Comparison of ENCODE assay signal across 8 cellular contexts in the genomic region with DNA sequence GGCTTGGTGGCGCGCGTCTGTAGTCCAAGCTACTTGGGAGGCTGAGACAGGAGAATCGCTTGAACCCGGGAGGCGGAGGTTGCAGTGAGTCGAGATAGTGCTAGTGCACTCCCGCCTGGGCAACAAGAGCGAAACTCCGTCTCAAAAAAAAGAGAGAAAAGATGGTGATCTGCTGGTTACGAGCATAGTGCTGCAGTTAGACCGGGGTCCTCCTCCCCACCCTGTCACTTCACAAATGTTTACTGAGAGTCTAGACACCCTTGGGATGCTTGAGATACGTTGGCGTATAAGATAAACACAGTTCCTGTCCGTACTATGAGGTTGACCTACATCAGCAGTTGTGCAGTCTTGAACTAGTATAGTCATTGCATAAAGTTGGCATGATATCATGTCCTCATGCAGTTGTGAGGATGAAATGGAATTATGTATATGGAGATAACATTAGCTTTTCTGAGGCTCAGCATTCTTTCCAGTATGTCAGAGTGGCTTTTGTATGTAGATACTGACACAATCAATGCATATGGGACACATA. TPM values are rescaled to one million over a fixed set of nuclear protein-coding genes. Genes with fewer than 3 reads are reported as not detected.
DNase-seq lines count a peak whose midpoint lies in the region; ATAC-seq, FAIRE-seq and TF ChIP-seq lines count a peak whose summit lies in the region.

No MANE protein-coding gene starts in this region.

- peaks cover 29% of the 10 kb centered on the region for H3K4me1 ChIP-seq in CD8-positive, alpha-beta memory T cell (ENCODE audit: insufficient read depth, low read length)
- H3K4me1 ChIP-seq in PC-3 (ENCODE audit: insufficient read depth, low read length) (peaks cover 16% of the 10 kb centered on the region), endothelial cell of umbilical vein (ENCODE audit: control insufficient read depth, extremely low read depth, insufficient read depth, low read length) (peaks cover 19% of the 10 kb centered on the region), neuronal stem cell (ENCODE audit: control insufficient read depth in 2 of 2, insufficient read depth in 1 of 2, low read depth in 1 of 2, low read length in 2 of 2) (peaks cover 6 to 7% of the 10 kb centered on the region in 2 donors)

- peak overlapping the region; percentile 84 for H3K27ac ChIP-seq in CD8-positive, alpha-beta memory T cell (ENCODE audit: low read depth, low read length)
- H3K27ac ChIP-seq in PC-3 (ENCODE audit: low read length), result no peak overlapping the region
- H3K27ac ChIP-seq in endothelial cell of umbilical vein (ENCODE audit: insufficient read depth, low read depth, low read length), result no peak overlapping the region
- no peak overlapping the region for H3K27ac ChIP-seq in neuronal stem cell (replicated peaks; ENCODE audit: low read length)

- H3K27me3 Mint-ChIP-seq in CD8-positive, alpha-beta memory T cell, result peaks cover 0 to 4% of the 10 kb centered on the region in 2 donors

- dilution Hi-C loops in endothelial cell of umbilical vein (cut with MboI; ENCODE audit: extremely low pct_ligation_motif_present, low sequenced_read_pairs), result loop anchor here (25.0 kb wide), 1 partner anchor 126 kb away; no protein-coding TSS in a partner anchor

- peaks cover 4 to 36% (median 6%) of the 10 kb centered on the region in 3 donors for H3K36me3 Mint-ChIP-seq in CD8-positive, alpha-beta memory T cell

- peak; percentile 26 for FAIRE-seq in endothelial cell of umbilical vein (lab: Jason Lieb, UNC)
- FAIRE-seq in GM12892 (lab: Jason Lieb, UNC), result no peak

- H3K36me3 ChIP-seq in CD8-positive, alpha-beta memory T cell (ENCODE audit: insufficient read depth, low read length), result peaks cover 4% of the 10 kb centered on the region
- H3K36me3 ChIP-seq in PC-3 (ENCODE audit: low read depth, low read length) (peaks cover 15% of the 10 kb centered on the region), endothelial cell of umbilical vein (ENCODE audit: control insufficient read depth in 2 of 2, extremely low read depth in 1 of 2, insufficient read depth in 2 of 2, low read length in 2 of 2) (peaks cover 3 to 7% of the 10 kb centered on the region in 2 experiments), neuronal stem cell (replicated peaks in 1 of 2; ENCODE audit: control insufficient read depth in 2 of 2, insufficient read depth in 2 of 2, low read length in 2 of 2) (peaks cover 9 to 26% of the 10 kb centered on the region in 2 donors)

- H3K79me1 ChIP-seq in neuronal stem cell (ENCODE audit: low read depth, low read length), result peaks cover 10% of the 10 kb centered on the region

- no peak overlapping the region for H2BK12ac ChIP-seq in neuronal stem cell (ENCODE audit: low read length)

- ATAC-seq in PC-3 (no peak), HG03108 (IDR thresholded peaks at IDR 0.05; ENCODE audit: unreplicated experiment) (no peak)

- peak overlapping the region; percentile 84 for H2AFZ ChIP-seq in PC-3 (ENCODE audit: low read length)
- H2AFZ ChIP-seq in endothelial cell of umbilical vein (ENCODE audit: low read depth, low read length), result no peak overlapping the region
- no peak overlapping the region for H2AFZ ChIP-seq in neuronal stem cell (ENCODE audit: low read length)

- intact Hi-C loops in PC-3 (cut with micrococcal nuclease), result loop anchor here (1.0 kb wide), 1 partner anchor 127 kb away; no protein-coding TSS in a partner anchor
- intact Hi-C loops in endothelial cell of umbilical vein (cut with micrococcal nuclease), result loop anchor here (1.0 to 5.0 kb wide), 5 partner anchors 55 to 326 kb away; partner anchors contain the start of genes ERP29 and TMEM116

- H3K4me2 ChIP-seq in PC-3 (ENCODE audit: low read length), result peak overlapping the region; percentile 90
- peak overlapping the region; percentile 71 for H3K4me2 ChIP-seq in endothelial cell of umbilical vein (ENCODE audit: insufficient read depth, low read length)
- H3K4me2 ChIP-seq in neuronal stem cell (ENCODE audit: insufficient read depth, low read length, poor library complexity, severe bottlenecking), result peak overlapping the region; percentile 83

- peak overlapping the region; percentile 90 to 100 (median 96) for H3K4me3 Mint-ChIP-seq in CD8-positive, alpha-beta memory T cell

- no peak overlapping the region for H3K4ac ChIP-seq in neuronal stem cell (ENCODE audit: low read length)

- TF ChIP-seq POLR2A in endothelial cell of umbilical vein (IDR thresholded peaks at IDR 0.05; ENCODE audit: low read depth, low read length) (no peak), GM12892 (IDR thresholded peaks at IDR 0.05; ENCODE audit: low read depth, low read length) (no peak)

- BruUV-seq in PC-3 (replicated peaks; lab: Mats Ljungman, UMichigan) (no TSS peak), endothelial cell of umbilical vein (replicated peaks; lab: Mats Ljungman, UMichigan) (no TSS peak)

- WGBS in neuronal stem cell (ENCODE audit: extremely low coverage in 2 of 2, insufficient read length in 2 of 2, insufficient replicate concordance in 1 of 2), 2 donors, result no CpG with 5 or more reads among the region's 15 CpGs

- peak overlapping the region; percentile 29 for H2AK5ac ChIP-seq in neuronal stem cell (ENCODE audit: low read depth, low read length)

- H3K23ac ChIP-seq in neuronal stem cell (ENCODE audit: low read depth, low read length, poor library complexity), result no peak overlapping the region

- H3K4me1 Mint-ChIP-seq in CD8-positive, alpha-beta memory T cell, result peaks cover 38 to 51% (median 50%) of the 10 kb centered on the region in 3 donors

- H3K18ac ChIP-seq in neuronal stem cell (ENCODE audit: low read length), result no peak overlapping the region

- no peaks in the 10 kb centered on the region for H3K9me1 ChIP-seq in endothelial cell of umbilical vein (replicated peaks; ENCODE audit: control insufficient read depth, extremely low read depth, insufficient read depth, low read length)

- H3K27ac Mint-ChIP-seq in CD8-positive, alpha-beta memory T cell, result peak overlapping the region; percentile 93 to 99 (median 96)

- no peaks in the 10 kb centered on the region for H3K27me3 ChIP-seq in CD8-positive, alpha-beta memory T cell (ENCODE audit: insufficient read depth, low read length, poor library complexity, severe bottlenecking)
- H3K27me3 ChIP-seq in PC-3 (ENCODE audit: low read length) (no peaks in the 10 kb centered on the region), endothelial cell of umbilical vein (ENCODE audit: control insufficient read depth in 2 of 2, insufficient read depth in 2 of 2, low read length in 2 of 2) (no peaks in the 10 kb centered on the region), neuronal stem cell (ENCODE audit: control insufficient read depth in 3 of 3, insufficient read depth in 3 of 3, low read depth in 1 of 3, low read length in 3 of 3) (no peaks in the 10 kb centered on the region)

- TF ChIP-seq CTCF in PC-3 (conservative IDR thresholded peaks at IDR 0.05; ENCODE audit: low read depth, low read length), result no peak
- no peak for TF ChIP-seq CTCF in endothelial cell of umbilical vein (IDR thresholded peaks at IDR 0.05; ENCODE audit: extremely low read depth in 1 of 2, insufficient read depth in 1 of 2, low read depth in 1 of 2, low read length in 2 of 2)

- H3F3A ChIP-seq in PC-3 (ENCODE audit: low read length, unreplicated experiment), result no peaks in the 10 kb centered on the region

- DNase-seq in CD8-positive, alpha-beta memory T cell, result peak in 2 of 5 donors; percentile 4
- no peak for DNase-seq in PC-3
- peak; percentile 14 for DNase-seq in endothelial cell of umbilical vein (ENCODE audit: low read depth, low spot score)
- no peak for DNase-seq in neuronal stem cell (ENCODE audit: low spot score)
- DNase-seq in GM12892 (ENCODE audit: insufficient read length), result no peak
- no peak for DNase-seq in stimulated activated naive CD4-positive, alpha-beta T cell (lab: John Stamatoyannopoulos, UW)
- no peak for DNase-seq in GM19240 (ENCODE audit: insufficient read length, low spot score)

- no peaks in the 10 kb centered on the region for H3K9me3 Mint-ChIP-seq in CD8-positive, alpha-beta memory T cell

- CTCF ChIA-PET in CD8-positive, alpha-beta memory T cell (lab: Charles Lee), result interaction anchor here (2.4 kb wide), 1 partner anchor 126 kb away, joined by 11 read pairs; no protein-coding TSS in a partner anchor
- CTCF ChIA-PET in PC-3 (lab: Charles Lee), result interaction anchor here (1.4 kb wide), 1 partner anchor 235 kb away, joined by 3 read pairs; no protein-coding TSS in a partner anchor
- CTCF ChIA-PET in endothelial cell of umbilical vein (lab: Charles Lee), result interaction anchor here (0.9 to 2.6 kb wide), 2 partner anchors 9 to 126 kb away, joined by 3 to 28 read pairs; no protein-coding TSS in a partner anchor

- no peaks in the 10 kb centered on the region for H3K9me2 ChIP-seq in PC-3 (replicated peaks; ENCODE audit: low read length)

- no peak overlapping the region for H4K91ac ChIP-seq in neuronal stem cell (ENCODE audit: low read depth, low read length, poor library complexity)

- H4K20me1 ChIP-seq in PC-3 (ENCODE audit: low read length), result no peaks in the 10 kb centered on the region
- no peaks in the 10 kb centered on the region for H4K20me1 ChIP-seq in endothelial cell of umbilical vein (replicated peaks; ENCODE audit: control insufficient read depth, extremely low read depth, insufficient read depth, low read length)

- H3K4me3 ChIP-seq in CD8-positive, alpha-beta memory T cell (ENCODE audit: low read length), result peak overlapping the region; percentile 94
- H3K4me3 ChIP-seq in PC-3 (ENCODE audit: low read length) (peak overlapping the region; percentile 86), endothelial cell of umbilical vein (replicated peaks in 1 of 3; ENCODE audit: insufficient read depth in 1 of 3, low read depth in 1 of 3, low read length in 3 of 3) (peak overlapping the region; percentile 27 to 85 (median 74)), neuronal stem cell (ENCODE audit: low read length in 2 of 2) (peak overlapping the region; percentile 74 to 92)

- H3K9me3 ChIP-seq in CD8-positive, alpha-beta memory T cell (ENCODE audit: low read length), result no peaks in the 10 kb centered on the region
- H3K9me3 ChIP-seq in PC-3 (ENCODE audit: low read length), result no peaks in the 10 kb centered on the region
- no peaks in the 10 kb centered on the region for H3K9me3 ChIP-seq in endothelial cell of umbilical vein (replicated peaks; ENCODE audit: control insufficient read depth, insufficient read depth, low read length)
- H3K9me3 ChIP-seq in neuronal stem cell (replicated peaks in 1 of 2; ENCODE audit: control insufficient read depth in 2 of 2, insufficient read depth in 1 of 2, low read depth in 1 of 2, low read length in 2 of 2), result no peaks in the 10 kb centered on the region

- H3K9ac ChIP-seq in PC-3 (ENCODE audit: low read length), result peak overlapping the region; percentile 90
- H3K9ac ChIP-seq in endothelial cell of umbilical vein (replicated peaks; ENCODE audit: extremely low read depth, insufficient read depth, low read length), result peak overlapping the region; percentile 91
- peak overlapping the region; percentile 85 for H3K9ac ChIP-seq in neuronal stem cell (ENCODE audit: low read depth, low read length, poor library complexity)

- H3K14ac ChIP-seq in neuronal stem cell (ENCODE audit: low read length), result no peak overlapping the region

- no peak overlapping the region for H2BK15ac ChIP-seq in neuronal stem cell (ENCODE audit: low read length)

- no peak overlapping the region for H2BK5ac ChIP-seq in neuronal stem cell (ENCODE audit: low read length)

- H3K79me2 ChIP-seq in PC-3 (ENCODE audit: low read length) (peaks cover 51% of the 10 kb centered on the region), endothelial cell of umbilical vein (ENCODE audit: control insufficient read depth, insufficient read depth, low read length) (peaks cover 27% of the 10 kb centered on the region)

- no peak overlapping the region for H2BK120ac ChIP-seq in neuronal stem cell (ENCODE audit: low read depth, low read length)

- POLR2A ChIA-PET in CD8-positive, alpha-beta memory T cell (lab: Charles Lee), result interaction anchor here (1.2 to 1.3 kb wide), 2 partner anchors 13 to 126 kb away, joined by 3 to 4 read pairs; no protein-coding TSS in a partner anchor
- POLR2A ChIA-PET in PC-3 (lab: Charles Lee; ENCODE audit: unreplicated experiment), result no interaction called here
- POLR2A ChIA-PET in endothelial cell of umbilical vein (lab: Charles Lee), result no interaction called here

- H4K8ac ChIP-seq in neuronal stem cell (ENCODE audit: low read depth, low read length), result no peak overlapping the region

RNA-seq across cellular contexts. Expression of gene ACAD10, which starts 0.8 kb away (rescaled TPM):
- total RNA-seq in CD8-positive, alpha-beta memory T cell, result 10 to 100 TPM; 20.7 to 21.6 TPM
- 13.0 TPM for polyA plus RNA-seq in CD8-positive, alpha-beta memory T cell
- total RNA-seq in PC-3 (2014; rRNA removed) (21.8 and 27.4 TPM in 2 replicates), endothelial cell of umbilical vein (14.9 and 16.3 TPM in 2 replicates)
- 11.6 and 15.2 TPM in 2 replicates for polyA plus RNA-seq in endothelial cell of umbilical vein
- polyA plus RNA-seq in endothelial cell of umbilical vein (2011; cell fraction: cytosol; rRNA removed), result 4.8 and 6.5 TPM in 2 replicates
- polyA plus RNA-seq in endothelial cell of umbilical vein (2011; cell fraction: nucleus; rRNA removed), result 60.9 and 74.4 TPM in 2 replicates
- 7.3 and 12.6 TPM in 2 replicates for polyA plus RNA-seq in endothelial cell of umbilical vein (2012)
- polyA minus RNA-seq in endothelial cell of umbilical vein, result 23.8 and 29.2 TPM in 2 replicates
- 8.6 TPM for polyA minus RNA-seq in endothelial cell of umbilical vein (2011; cell fraction: cytosol; rRNA and poly(A)+ RNA removed)
- polyA minus RNA-seq in endothelial cell of umbilical vein (2011; cell fraction: nucleus; rRNA and poly(A)+ RNA removed), result 29.9 and 41.0 TPM in 2 replicates
- 16.1 TPM for polyA plus RNA-seq in neuronal stem cell (2013, experiment 1 of 2)
- 15.2 TPM for polyA plus RNA-seq in neuronal stem cell (2013, experiment 2 of 2)
- polyA plus RNA-seq in GM12892 (2012; ENCODE audit: missing spikeins), result 19.7 TPM

RNA-seq across cellular contexts. Expression of gene BRAP, which starts 0.9 kb away (rescaled TPM):
- 10 to 100 TPM; 23.2 to 25.9 TPM for total RNA-seq in CD8-positive, alpha-beta memory T cell
- polyA plus RNA-seq in CD8-positive, alpha-beta memory T cell, result 27.5 TPM
- total RNA-seq in PC-3 (2014; rRNA removed), result 18.0 and 24.7 TPM in 2 replicates
- 16.5 and 18.6 TPM in 2 replicates for total RNA-seq in endothelial cell of umbilical vein
- polyA plus RNA-seq in endothelial cell of umbilical vein, result 11.4 and 14.4 TPM in 2 replicates
- 13.6 and 15.6 TPM in 2 replicates for polyA plus RNA-seq in endothelial cell of umbilical vein (2011; cell fraction: cytosol; rRNA removed)
- 12.0 and 14.1 TPM in 2 replicates for polyA plus RNA-seq in endothelial cell of umbilical vein (2011; cell fraction: nucleus; rRNA removed)
- polyA plus RNA-seq in endothelial cell of umbilical vein (2012), result 15.2 and 20.0 TPM in 2 replicates
- 31.7 and 32.7 TPM in 2 replicates for polyA minus RNA-seq in endothelial cell of umbilical vein
- polyA minus RNA-seq in endothelial cell of umbilical vein (2011; cell fraction: cytosol; rRNA and poly(A)+ RNA removed), result 13.9 TPM
- 8.8 and 9.9 TPM in 2 replicates for polyA minus RNA-seq in endothelial cell of umbilical vein (2011; cell fraction: nucleus; rRNA and poly(A)+ RNA removed)
- 13.7 TPM for polyA plus RNA-seq in neuronal stem cell (2013, experiment 1 of 2)
- polyA plus RNA-seq in neuronal stem cell (2013, experiment 2 of 2), result 13.7 TPM
- 12.0 TPM for polyA plus RNA-seq in GM12892 (2012; ENCODE audit: missing spikeins)
